Comparison of ENCODE assay signal across 1 cellular context in the genomic region with DNA sequence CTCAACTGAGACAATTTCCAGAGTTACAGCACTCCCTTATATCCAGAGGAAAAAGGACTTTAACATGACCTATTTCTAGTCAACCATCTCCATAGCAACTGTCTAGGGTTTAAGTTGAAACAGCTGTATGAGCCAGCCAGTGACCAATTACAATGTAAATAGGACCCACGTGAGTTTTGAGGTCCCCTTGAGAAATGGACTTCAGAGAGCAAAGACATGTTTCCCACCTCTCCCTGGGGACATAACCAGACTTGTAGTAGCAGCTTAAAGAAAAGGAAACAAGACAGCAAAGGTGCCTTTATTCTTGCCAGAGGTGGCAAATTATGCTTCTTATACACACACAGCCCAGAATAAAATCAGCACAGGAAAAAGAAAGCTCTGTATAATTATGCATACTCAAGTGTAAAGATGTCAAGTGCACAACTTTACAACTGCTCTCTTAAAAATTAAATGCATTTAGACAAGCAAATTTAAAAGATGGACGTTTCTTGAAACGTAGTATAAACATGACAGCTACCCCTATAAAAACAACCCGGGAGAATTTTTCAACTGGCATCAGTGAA.
TF ChIP-seq lines count a peak whose summit lies in the region.

No MANE protein-coding gene starts in this region.

TF ChIP-seq in HepG2, 621 proteins besides CTCF, POLR2A, EP300 and RAD21 (continued from another document and continues in another):
- TF ChIP-seq, protein P1, sequence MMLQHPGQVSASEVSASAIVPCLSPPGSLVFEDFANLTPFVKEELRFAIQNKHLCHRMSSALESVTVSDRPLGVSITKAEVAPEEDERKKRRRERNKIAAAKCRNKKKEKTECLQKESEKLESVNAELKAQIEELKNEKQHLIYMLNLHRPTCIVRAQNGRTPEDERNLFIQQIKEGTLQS (CRISPR knock-in tag; IDR thresholded peaks at IDR 0.05) = 0 out of 2 replicates have a peak, but pooled peaks have one; percentile 43
- TF ChIP-seq GABPB1 (CRISPR knock-in tag; IDR thresholded peaks at IDR 0.05) = no peak
- TF ChIP-seq, protein P2, sequence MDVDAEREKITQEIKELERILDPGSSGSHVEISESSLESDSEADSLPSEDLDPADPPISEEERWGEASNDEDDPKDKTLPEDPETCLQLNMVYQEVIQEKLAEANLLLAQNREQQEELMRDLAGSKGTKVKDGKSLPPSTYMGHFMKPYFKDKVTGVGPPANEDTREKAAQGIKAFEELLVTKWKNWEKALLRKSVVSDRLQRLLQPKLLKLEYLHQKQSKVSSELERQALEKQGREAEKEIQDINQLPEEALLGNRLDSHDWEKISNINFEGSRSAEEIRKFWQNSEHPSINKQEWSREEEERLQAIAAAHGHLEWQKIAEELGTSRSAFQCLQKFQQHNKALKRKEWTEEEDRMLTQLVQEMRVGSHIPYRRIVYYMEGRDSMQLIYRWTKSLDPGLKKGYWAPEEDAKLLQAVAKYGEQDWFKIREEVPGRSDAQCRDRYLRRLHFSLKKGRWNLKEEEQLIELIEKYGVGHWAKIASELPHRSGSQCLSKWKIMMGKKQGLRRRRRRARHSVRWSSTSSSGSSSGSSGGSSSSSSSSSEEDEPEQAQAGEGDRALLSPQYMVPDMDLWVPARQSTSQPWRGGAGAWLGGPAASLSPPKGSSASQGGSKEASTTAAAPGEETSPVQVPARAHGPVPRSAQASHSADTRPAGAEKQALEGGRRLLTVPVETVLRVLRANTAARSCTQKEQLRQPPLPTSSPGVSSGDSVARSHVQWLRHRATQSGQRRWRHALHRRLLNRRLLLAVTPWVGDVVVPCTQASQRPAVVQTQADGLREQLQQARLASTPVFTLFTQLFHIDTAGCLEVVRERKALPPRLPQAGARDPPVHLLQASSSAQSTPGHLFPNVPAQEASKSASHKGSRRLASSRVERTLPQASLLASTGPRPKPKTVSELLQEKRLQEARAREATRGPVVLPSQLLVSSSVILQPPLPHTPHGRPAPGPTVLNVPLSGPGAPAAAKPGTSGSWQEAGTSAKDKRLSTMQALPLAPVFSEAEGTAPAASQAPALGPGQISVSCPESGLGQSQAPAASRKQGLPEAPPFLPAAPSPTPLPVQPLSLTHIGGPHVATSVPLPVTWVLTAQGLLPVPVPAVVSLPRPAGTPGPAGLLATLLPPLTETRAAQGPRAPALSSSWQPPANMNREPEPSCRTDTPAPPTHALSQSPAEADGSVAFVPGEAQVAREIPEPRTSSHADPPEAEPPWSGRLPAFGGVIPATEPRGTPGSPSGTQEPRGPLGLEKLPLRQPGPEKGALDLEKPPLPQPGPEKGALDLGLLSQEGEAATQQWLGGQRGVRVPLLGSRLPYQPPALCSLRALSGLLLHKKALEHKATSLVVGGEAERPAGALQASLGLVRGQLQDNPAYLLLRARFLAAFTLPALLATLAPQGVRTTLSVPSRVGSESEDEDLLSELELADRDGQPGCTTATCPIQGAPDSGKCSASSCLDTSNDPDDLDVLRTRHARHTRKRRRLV (CRISPR knock-in tag; IDR thresholded peaks at IDR 0.05) = no peak
- TF ChIP-seq, protein P3, sequence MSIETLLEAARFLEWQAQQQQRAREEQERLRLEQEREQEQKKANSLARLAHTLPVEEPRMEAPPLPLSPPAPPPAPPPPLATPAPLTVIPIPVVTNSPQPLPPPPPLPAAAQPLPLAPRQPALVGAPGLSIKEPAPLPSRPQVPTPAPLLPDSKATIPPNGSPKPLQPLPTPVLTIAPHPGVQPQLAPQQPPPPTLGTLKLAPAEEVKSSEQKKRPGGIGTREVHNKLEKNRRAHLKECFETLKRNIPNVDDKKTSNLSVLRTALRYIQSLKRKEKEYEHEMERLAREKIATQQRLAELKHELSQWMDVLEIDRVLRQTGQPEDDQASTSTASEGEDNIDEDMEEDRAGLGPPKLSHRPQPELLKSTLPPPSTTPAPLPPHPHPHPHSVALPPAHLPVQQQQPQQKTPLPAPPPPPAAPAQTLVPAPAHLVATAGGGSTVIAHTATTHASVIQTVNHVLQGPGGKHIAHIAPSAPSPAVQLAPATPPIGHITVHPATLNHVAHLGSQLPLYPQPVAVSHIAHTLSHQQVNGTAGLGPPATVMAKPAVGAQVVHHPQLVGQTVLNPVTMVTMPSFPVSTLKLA (IDR thresholded peaks at IDR 0.05) = peak; percentile 69
- no peak for TF ChIP-seq SATB2 (CRISPR knock-in tag; IDR thresholded peaks at IDR 0.05)
- peak; percentile 67 for TF ChIP-seq GATAD2A (CRISPR knock-in tag; IDR thresholded peaks at IDR 0.05)
- TF ChIP-seq ZNF558 (CRISPR knock-in tag; IDR thresholded peaks at IDR 0.05; ENCODE audit: borderline replicate concordance) = no peak
- no peak for TF ChIP-seq MBD4 (IDR thresholded peaks at IDR 0.05; ENCODE audit: borderline replicate concordance, low read length)
- peak; percentile 53; the same call in 1 of the 2 replicates for TF ChIP-seq ZNF644 (CRISPR knock-in tag; IDR thresholded peaks at IDR 0.05; ENCODE audit: low read depth)
- TF ChIP-seq SSRP1 (CRISPR knock-in tag; IDR thresholded peaks at IDR 0.05) = no peak
- TF ChIP-seq HDAC2 (CRISPR knock-in tag; IDR thresholded peaks at IDR 0.05) = peak; percentile 24; the same call in 1 of the 2 replicates
- no peak for TF ChIP-seq ZNF235 (CRISPR knock-in tag; IDR thresholded peaks at IDR 0.05; ENCODE audit: borderline replicate concordance)
- TF ChIP-seq RFX1 (IDR thresholded peaks at IDR 0.05) = peak; percentile 84
- no peak for TF ChIP-seq ZNF850 (CRISPR knock-in tag; conservative IDR thresholded peaks at IDR 0.05)
- no peak for TF ChIP-seq ZNF570 (CRISPR knock-in tag; IDR thresholded peaks at IDR 0.05; ENCODE audit: borderline replicate concordance)
- peak; percentile 46; the same call in 1 of the 2 replicates for TF ChIP-seq POGZ (CRISPR knock-in tag; IDR thresholded peaks at IDR 0.05)
- no peak for TF ChIP-seq PRMT3 (CRISPR knock-in tag; IDR thresholded peaks at IDR 0.05; ENCODE audit: borderline replicate concordance, low read depth)
- TF ChIP-seq ZBTB38 (CRISPR knock-in tag; IDR thresholded peaks at IDR 0.05) = no peak
- TF ChIP-seq NPAS2 (CRISPR knock-in tag; IDR thresholded peaks at IDR 0.05; ENCODE audit: borderline replicate concordance) = no peak
- 0 out of 2 replicates have a peak, but pooled peaks have one; percentile 25 for TF ChIP-seq PPARG (CRISPR knock-in tag; conservative IDR thresholded peaks at IDR 0.05)
- TF ChIP-seq, protein P4, sequence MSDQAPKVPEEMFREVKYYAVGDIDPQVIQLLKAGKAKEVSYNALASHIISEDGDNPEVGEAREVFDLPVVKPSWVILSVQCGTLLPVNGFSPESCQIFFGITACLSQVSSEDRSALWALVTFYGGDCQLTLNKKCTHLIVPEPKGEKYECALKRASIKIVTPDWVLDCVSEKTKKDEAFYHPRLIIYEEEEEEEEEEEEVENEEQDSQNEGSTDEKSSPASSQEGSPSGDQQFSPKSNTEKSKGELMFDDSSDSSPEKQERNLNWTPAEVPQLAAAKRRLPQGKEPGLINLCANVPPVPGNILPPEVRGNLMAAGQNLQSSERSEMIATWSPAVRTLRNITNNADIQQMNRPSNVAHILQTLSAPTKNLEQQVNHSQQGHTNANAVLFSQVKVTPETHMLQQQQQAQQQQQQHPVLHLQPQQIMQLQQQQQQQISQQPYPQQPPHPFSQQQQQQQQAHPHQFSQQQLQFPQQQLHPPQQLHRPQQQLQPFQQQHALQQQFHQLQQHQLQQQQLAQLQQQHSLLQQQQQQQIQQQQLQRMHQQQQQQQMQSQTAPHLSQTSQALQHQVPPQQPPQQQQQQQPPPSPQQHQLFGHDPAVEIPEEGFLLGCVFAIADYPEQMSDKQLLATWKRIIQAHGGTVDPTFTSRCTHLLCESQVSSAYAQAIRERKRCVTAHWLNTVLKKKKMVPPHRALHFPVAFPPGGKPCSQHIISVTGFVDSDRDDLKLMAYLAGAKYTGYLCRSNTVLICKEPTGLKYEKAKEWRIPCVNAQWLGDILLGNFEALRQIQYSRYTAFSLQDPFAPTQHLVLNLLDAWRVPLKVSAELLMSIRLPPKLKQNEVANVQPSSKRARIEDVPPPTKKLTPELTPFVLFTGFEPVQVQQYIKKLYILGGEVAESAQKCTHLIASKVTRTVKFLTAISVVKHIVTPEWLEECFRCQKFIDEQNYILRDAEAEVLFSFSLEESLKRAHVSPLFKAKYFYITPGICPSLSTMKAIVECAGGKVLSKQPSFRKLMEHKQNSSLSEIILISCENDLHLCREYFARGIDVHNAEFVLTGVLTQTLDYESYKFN (CRISPR knock-in tag; conservative IDR thresholded peaks at IDR 0.05) = peak; percentile 76
- TF ChIP-seq ZHX2 (IDR thresholded peaks at IDR 0.05; ENCODE audit: low read depth) = no peak
- no peak for TF ChIP-seq ZHX2 (CRISPR knock-in tag; IDR thresholded peaks at IDR 0.05; ENCODE audit: borderline replicate concordance)
- TF ChIP-seq ATM (IDR thresholded peaks at IDR 0.05; ENCODE audit: borderline replicate concordance) = no peak
- TF ChIP-seq ZSCAN31 (CRISPR knock-in tag; IDR thresholded peaks at IDR 0.05; ENCODE audit: low read depth) = no peak
- no peak for TF ChIP-seq TRIM24 (CRISPR knock-in tag; IDR thresholded peaks at IDR 0.05)
- TF ChIP-seq ZNF761 (CRISPR knock-in tag; conservative IDR thresholded peaks at IDR 0.05) = no peak
- no peak for TF ChIP-seq YY1 (IDR thresholded peaks at IDR 0.05; ENCODE audit: insufficient read depth, insufficient replicate concordance, low read depth, low read length)
- TF ChIP-seq TEAD3 (CRISPR knock-in tag; optimal IDR thresholded peaks at IDR 0.05; ENCODE audit: borderline replicate concordance) = peak; percentile 27
- TF ChIP-seq FLYWCH1 (CRISPR knock-in tag; IDR thresholded peaks at IDR 0.05) = no peak
- no peak for TF ChIP-seq PCBP2 (optimal IDR thresholded peaks at IDR 0.05; ENCODE audit: low read depth, low read length, poor library complexity, severe bottlenecking)
- no peak for TF ChIP-seq ELF1 (CRISPR knock-in tag; IDR thresholded peaks at IDR 0.05)
- no peak for TF ChIP-seq SMYD3 (CRISPR knock-in tag; IDR thresholded peaks at IDR 0.05)
- TF ChIP-seq RFX5 (IDR thresholded peaks at IDR 0.05; ENCODE audit: low read depth, low read length) = 0 out of 2 replicates have a peak, but pooled peaks have one; percentile 47
- TF ChIP-seq CHD4 (IDR thresholded peaks at IDR 0.05; ENCODE audit: borderline replicate concordance, low read length) = no peak
- TF ChIP-seq RARA (CRISPR knock-in tag; IDR thresholded peaks at IDR 0.05) = peak; percentile 59
- TF ChIP-seq SCMH1 (CRISPR knock-in tag; IDR thresholded peaks at IDR 0.05; ENCODE audit: borderline replicate concordance) = no peak
- no peak for TF ChIP-seq SUZ12 (IDR thresholded peaks at IDR 0.05; ENCODE audit: low read depth, low read length)
- no peak for TF ChIP-seq CCAR2 (optimal IDR thresholded peaks at IDR 0.05; ENCODE audit: low read depth, low read length)
- TF ChIP-seq, protein P5, sequence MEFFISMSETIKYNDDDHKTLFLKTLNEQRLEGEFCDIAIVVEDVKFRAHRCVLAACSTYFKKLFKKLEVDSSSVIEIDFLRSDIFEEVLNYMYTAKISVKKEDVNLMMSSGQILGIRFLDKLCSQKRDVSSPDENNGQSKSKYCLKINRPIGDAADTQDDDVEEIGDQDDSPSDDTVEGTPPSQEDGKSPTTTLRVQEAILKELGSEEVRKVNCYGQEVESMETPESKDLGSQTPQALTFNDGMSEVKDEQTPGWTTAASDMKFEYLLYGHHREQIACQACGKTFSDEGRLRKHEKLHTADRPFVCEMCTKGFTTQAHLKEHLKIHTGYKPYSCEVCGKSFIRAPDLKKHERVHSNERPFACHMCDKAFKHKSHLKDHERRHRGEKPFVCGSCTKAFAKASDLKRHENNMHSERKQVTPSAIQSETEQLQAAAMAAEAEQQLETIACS (CRISPR knock-in tag; IDR thresholded peaks at IDR 0.05) = no peak
- no peak for TF ChIP-seq ZNF207 (IDR thresholded peaks at IDR 0.05; ENCODE audit: borderline replicate concordance)
- TF ChIP-seq SAP130 (CRISPR knock-in tag; IDR thresholded peaks at IDR 0.05; ENCODE audit: low read depth) = peak; percentile 92
- no peak for TF ChIP-seq NCOR1 (IDR thresholded peaks at IDR 0.05; ENCODE audit: borderline replicate concordance, low read length)
- TF ChIP-seq ZNF670 (CRISPR knock-in tag; IDR thresholded peaks at IDR 0.05; ENCODE audit: borderline replicate concordance) = no peak
- TF ChIP-seq, protein P6, sequence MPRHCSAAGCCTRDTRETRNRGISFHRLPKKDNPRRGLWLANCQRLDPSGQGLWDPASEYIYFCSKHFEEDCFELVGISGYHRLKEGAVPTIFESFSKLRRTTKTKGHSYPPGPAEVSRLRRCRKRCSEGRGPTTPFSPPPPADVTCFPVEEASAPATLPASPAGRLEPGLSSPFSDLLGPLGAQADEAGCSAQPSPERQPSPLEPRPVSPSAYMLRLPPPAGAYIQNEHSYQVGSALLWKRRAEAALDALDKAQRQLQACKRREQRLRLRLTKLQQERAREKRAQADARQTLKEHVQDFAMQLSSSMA (CRISPR knock-in tag; IDR thresholded peaks at IDR 0.05) = no peak
- no peak for TF ChIP-seq JDP2 (CRISPR knock-in tag; IDR thresholded peaks at IDR 0.05; ENCODE audit: borderline replicate concordance)
- 0 out of 2 replicates have a peak, but pooled peaks have one; percentile 12 for TF ChIP-seq KDM6A (CRISPR knock-in tag; IDR thresholded peaks at IDR 0.05; ENCODE audit: low read depth)
